Comparison of ENCODE assay signal across 8 cellular contexts in the genomic region with DNA sequence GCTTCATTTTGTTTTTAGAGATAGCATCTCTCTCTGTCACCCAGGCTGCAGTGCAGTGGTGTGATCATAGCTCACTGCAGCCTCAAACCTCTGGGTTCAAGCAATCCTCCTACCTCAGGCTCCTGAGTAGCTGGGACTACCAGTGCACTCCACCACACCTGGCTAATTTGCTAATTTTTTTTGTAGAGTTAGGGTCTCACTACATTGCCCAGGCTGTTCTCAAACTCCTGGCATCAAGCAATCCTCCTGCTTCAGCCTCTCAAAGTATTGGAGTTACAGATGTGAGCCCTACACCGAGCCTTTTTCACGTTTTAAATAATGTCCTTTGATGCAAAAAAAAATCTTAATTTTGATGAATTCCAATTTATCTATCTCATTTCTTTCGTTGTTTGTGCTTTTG.
"Had no signal": no experiment of that assay in that cellular context is flagged by ENCODE, and none has a peak within 500 bp of the region (broad histone marks: within the 10 kb centered on the region; RNA-seq: fewer than 3 reads in every experiment).

No MANE protein-coding gene starts in this region.

- ATAC-seq: GM12878 had no signal

- H3K4me3 ChIP-seq: GM12878 had no signal

- DNase-seq: GDM1, GF-D8 had no signal

- FAIRE-seq: G401.6, GM12878, GM12891, GM12892, GM18507, GM19239 had no signal
